ENCODE assay signal across 28 cellular contexts in genomic region chr1:65985393-65986066, GRCh38.
"Had no signal": no experiment of that assay in that cellular context is flagged by ENCODE, and none has a peak within 500 bp of the region (broad histone marks: within the 10 kb centered on the region; RNA-seq: fewer than 3 reads in every experiment).

No MANE protein-coding gene starts in this region.

- ATAC-seq: gastrocnemius medialis; left cardiac atrium; left ventricle myocardium superior; psoas muscle; sciatic nerve; stimulated activated naive CD8-positive, alpha-beta T cell treated with anti-CD3 and anti-CD28 coated beads, Interleukin-15, Interleukin-2, amounts not matched to agents 100 U/mL and 50 U/mL, for 24 hours had no signal

- FAIRE-seq: bronchial epithelial cell, TTC549 had no signal

- H3K4me3 ChIP-seq: colonic mucosa, gastrocnemius medialis, hepatocyte, psoas muscle, skin epidermis, uterus had no signal

- H3K27ac ChIP-seq: colonic mucosa, gastrocnemius medialis, hepatocyte, neutrophil, psoas muscle, skin epidermis, uterus, VCaP had no signal

- H2AFZ ChIP-seq: hepatocyte had no signal

- H3K79me2 ChIP-seq: hepatocyte had no signal

- H3K4me1 ChIP-seq: colonic mucosa, gastrocnemius medialis, psoas muscle, uterus had no signal

- H3K36me3 ChIP-seq: colonic mucosa, gastrocnemius medialis, neutrophil, uterus had no signal

- H3K9me3 ChIP-seq: colonic mucosa, gastrocnemius medialis, neutrophil, psoas muscle, uterus had no signal

- H3K27me3 ChIP-seq: colonic mucosa, gastrocnemius medialis, hepatocyte, neutrophil, uterus had no signal

- H3K4me2 ChIP-seq: hepatocyte had no signal

- DNase-seq: activated CD4-positive, alpha-beta T cell treated with anti-CD3 and anti-CD28 coated beads for 4 hours; activated CD4-positive, alpha-beta T cell treated with anti-CD3 and anti-CD28 coated beads, Interleukin-2, amount 50 U/mL, for 4 hours; activated CD8-positive, alpha-beta memory T cell treated with anti-CD3 and anti-CD28 coated beads for 24 hours; activated effector memory CD4-positive, alpha-beta T cell treated with Interleukin-2 at 50 U/mL for 16 hours; activated naive CD4-positive, alpha-beta T cell treated with anti-CD3 and anti-CD28 coated beads for 36 hours; activated naive CD8-positive, alpha-beta T cell treated with anti-CD3 and anti-CD28 coated beads, Interleukin-2, amount 10 ng/mL, durations not matched to agents 7 days and 5 days; amniotic stem cell; colonic mucosa; effector memory CD4-positive, alpha-beta T cell; gastrocnemius medialis; islet precursor cell; left cardiac atrium; left ventricle myocardium superior; naive B cell; nephron progenitor cell; psoas muscle; stimulated activated CD4-positive, alpha-beta T cell treated with anti-CD3 and anti-CD28 coated beads, Interleukin-12 subunit alpha, Interleukin-12 subunit beta, amount 100 ng/mL, for 4 hours; stimulated activated CD4-positive, alpha-beta T cell treated with anti-CD3 and anti-CD28 coated beads, Interleukin-4, amount 100 ng/mL, for 1 hour; stimulated activated naive CD8-positive, alpha-beta T cell treated with anti-CD3 and anti-CD28 coated beads, Interleukin-15, Interleukin-2, amounts not matched to agents 100 U/mL and 50 U/mL, for 24 hours; T-helper 9 cell; uterus had no signal
